Comparison of ENCODE assay signal across 1 cellular context in the genomic region with DNA sequence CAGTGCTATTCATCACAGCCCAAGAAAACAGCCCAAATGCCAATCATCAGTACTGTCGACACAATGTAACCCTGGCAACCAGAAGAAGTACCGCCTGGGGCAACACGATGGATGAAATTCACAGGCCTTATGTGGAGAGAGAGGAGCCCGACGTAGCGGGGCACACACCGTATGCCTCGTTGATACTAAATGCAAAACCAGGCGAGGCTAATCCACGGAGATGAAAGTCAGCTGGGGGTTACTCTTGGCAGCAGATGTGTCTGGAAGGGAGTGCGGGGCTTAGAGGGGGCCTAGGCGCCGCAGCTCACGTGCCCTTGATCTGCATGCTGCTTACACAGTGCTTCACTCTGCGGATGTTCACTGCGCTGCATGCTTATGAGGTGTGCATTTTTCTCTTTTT.
A peak's percentile ranks its signal among the peaks of the same experiment; 100 is the strongest.
TF ChIP-seq lines count a peak whose summit lies in the region.

No MANE protein-coding gene starts in this region.

TF ChIP-seq in K562, 482 proteins besides CTCF, POLR2A, EP300 and RAD21:
- TF ChIP-seq RFX1 (IDR thresholded peaks at IDR 0.05) = peak; percentile 44
- TF ChIP-seq, protein P1, sequence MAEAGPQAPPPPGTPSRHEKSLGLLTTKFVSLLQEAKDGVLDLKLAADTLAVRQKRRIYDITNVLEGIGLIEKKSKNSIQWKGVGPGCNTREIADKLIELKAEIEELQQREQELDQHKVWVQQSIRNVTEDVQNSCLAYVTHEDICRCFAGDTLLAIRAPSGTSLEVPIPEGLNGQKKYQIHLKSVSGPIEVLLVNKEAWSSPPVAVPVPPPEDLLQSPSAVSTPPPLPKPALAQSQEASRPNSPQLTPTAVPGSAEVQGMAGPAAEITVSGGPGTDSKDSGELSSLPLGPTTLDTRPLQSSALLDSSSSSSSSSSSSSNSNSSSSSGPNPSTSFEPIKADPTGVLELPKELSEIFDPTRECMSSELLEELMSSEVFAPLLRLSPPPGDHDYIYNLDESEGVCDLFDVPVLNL (CRISPR knock-in tag; IDR thresholded peaks at IDR 0.05; ENCODE audit: low read depth) = no peak
- TF ChIP-seq, protein P2, sequence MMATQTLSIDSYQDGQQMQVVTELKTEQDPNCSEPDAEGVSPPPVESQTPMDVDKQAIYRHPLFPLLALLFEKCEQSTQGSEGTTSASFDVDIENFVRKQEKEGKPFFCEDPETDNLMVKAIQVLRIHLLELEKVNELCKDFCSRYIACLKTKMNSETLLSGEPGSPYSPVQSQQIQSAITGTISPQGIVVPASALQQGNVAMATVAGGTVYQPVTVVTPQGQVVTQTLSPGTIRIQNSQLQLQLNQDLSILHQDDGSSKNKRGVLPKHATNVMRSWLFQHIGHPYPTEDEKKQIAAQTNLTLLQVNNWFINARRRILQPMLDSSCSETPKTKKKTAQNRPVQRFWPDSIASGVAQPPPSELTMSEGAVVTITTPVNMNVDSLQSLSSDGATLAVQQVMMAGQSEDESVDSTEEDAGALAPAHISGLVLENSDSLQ (IDR thresholded peaks at IDR 0.05) = 0 out of 2 replicates have a peak, but pooled peaks have one; percentile 6
